ENCODE assay signal across 9 cellular contexts in the genomic region with DNA sequence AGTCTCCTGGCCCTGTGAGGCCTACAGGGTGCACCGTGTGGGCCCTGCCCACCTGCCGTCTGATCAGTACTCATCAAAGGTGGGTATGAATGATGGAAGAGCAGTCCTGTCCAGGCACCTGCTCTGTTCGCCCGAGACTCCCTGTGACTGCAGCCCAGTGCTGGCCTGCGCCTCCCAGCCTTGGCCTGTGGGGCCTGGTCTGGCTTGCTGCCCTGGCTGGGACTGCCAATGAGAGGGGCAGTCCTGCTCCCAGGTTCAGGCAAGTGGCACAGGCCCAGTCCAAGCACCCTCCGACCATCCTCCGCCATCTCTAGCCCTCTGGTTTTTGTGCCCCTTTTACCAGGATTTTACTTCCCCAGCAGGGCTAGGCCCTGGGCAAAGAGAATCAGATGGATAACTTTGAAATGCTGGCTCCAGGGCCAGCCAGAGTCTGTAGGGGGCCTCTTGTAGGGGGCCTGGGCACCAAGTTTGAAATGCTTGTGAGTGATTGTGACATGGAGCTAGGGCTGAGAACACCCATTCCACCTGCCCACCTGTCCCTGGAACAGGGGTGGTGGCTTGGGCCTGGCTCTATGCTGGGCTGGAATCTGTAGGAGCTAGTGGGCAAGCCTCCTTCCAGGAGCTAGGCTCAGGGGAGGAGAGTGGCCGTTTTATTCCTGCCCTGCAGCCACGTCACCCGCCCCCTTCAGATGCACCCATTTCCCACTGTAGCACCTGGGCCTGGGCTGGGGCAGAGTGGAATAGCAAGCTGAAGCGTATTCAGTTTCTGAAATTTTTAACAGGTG.
"Had no signal": no experiment of that assay in that cellular context is flagged by ENCODE, and none has a peak within 500 bp of the region (broad histone marks: within the 10 kb centered on the region; RNA-seq: fewer than 3 reads in every experiment).

No MANE protein-coding gene starts in this region.

- H3K27ac ChIP-seq: lower lobe of right lung, pancreas had no signal

- H3K27me3 ChIP-seq: pancreas, tibial artery had no signal

- DNase-seq: caudate nucleus; hypothalamus; lower lobe of right lung; retina; stimulated activated naive B cell treated with anti-CD40 and anti-IgM and Interleukin-4, amounts not matched to agents 10 μg/mL and 1 μg/mL and 100 μg/mL, for 72 hours; tibial artery had no signal

- H3K36me3 ChIP-seq: lower lobe of right lung, pancreas, tibial artery had no signal

- ATAC-seq: activated naive CD4-positive, alpha-beta T cell treated with anti-CD3 and anti-CD28 coated beads, Interleukin-2, amount 50 U/mL, for 72 hours; esophagus mucosa; lower lobe of right lung; pancreas had no signal

- H3K4me1 ChIP-seq: pancreas had no signal

- H3K9me3 ChIP-seq: pancreas had no signal

- H3K4me3 ChIP-seq: lower lobe of right lung, pancreas, tibial artery had no signal
